Comparison of ENCODE assay signal across 23 cellular contexts in genomic region chr3:188539631-188540194, GRCh38.
DNase-seq lines count a peak whose midpoint lies in the region; ATAC-seq and TF ChIP-seq lines count a peak whose summit lies in the region.
"Had no signal": no experiment of that assay in that cellular context is flagged by ENCODE, and none has a peak within 500 bp of the region (broad histone marks: within the 10 kb centered on the region; RNA-seq: fewer than 3 reads in every experiment).

No MANE protein-coding gene starts in this region.

- H3K4me3 ChIP-seq in AG10803 (ENCODE audit: low read length) (no peak overlapping the region), fibroblast of the aortic adventitia (ENCODE audit: low read depth, low read length) (no peak overlapping the region)
- H3K4me3 ChIP-seq: BLaER1 treated with 17β-estradiol and CSF1 and Interleukin-3, amounts not matched to agents 10 nM and 100 nM; GM12878; GM23248; SJCRH30 had no signal

- H3K27ac Mint-ChIP-seq in activated naive CD4-positive, alpha-beta T cell treated with anti-CD3 and anti-CD28 coated beads for 36 hours, result no peak overlapping the region
- H3K27ac Mint-ChIP-seq: CD4-positive, alpha-beta memory T cell; H9 had no signal

- H3K9me3 Mint-ChIP-seq in activated naive CD4-positive, alpha-beta T cell treated with anti-CD3 and anti-CD28 coated beads for 36 hours, result no peaks in the 10 kb centered on the region
- H3K9me3 Mint-ChIP-seq: H9, HFFc6 had no signal

- intact Hi-C loops in left cardiac atrium (cut with DNase I), result no loop called here
- intact Hi-C loops in activated naive CD4-positive, alpha-beta T cell treated with anti-CD3 and anti-CD28 coated beads for 36 hours (cut with micrococcal nuclease), result no loop called here

- no peak for ATAC-seq in left cardiac atrium
- ATAC-seq: GM12878 had no signal

- peak; percentile 62 for DNase-seq in AG10803 (ENCODE audit: low read depth)
- DNase-seq in G401 (ENCODE audit: low spot score), result peak; percentile 70
- peak; percentile 67 for DNase-seq in NCI-H446 treated with DMSO at 0.1 percent for 48 hours (lab: John Stamatoyannopoulos, UW)
- peak; percentile 32 for DNase-seq in fibroblast of the aortic adventitia (ENCODE audit: low read depth)
- DNase-seq in left cardiac atrium, result no peak
- DNase-seq in stimulated activated CD4-positive, alpha-beta T cell treated with anti-CD3 and anti-CD28 coated beads, Interleukin-1b, Interleukin-23, amount 100 ng/mL, for 48 hours, result no peak
- no peak for DNase-seq in D341Med (ENCODE audit: low spot score)
- DNase-seq in activated naive CD4-positive, alpha-beta T cell treated with anti-CD3 and anti-CD28 coated beads for 36 hours, result no peak
- DNase-seq: Caco-2; CD4-positive, alpha-beta memory T cell; GF-D8; GM23248; H9; HFFc6; KG1; NCI-H1092 treated with DMSO at 0.1 percent for 48 hours; NCI-H1436 treated with DMSO at 0.1 percent for 48 hours; NCI-H2029 treated with DMSO at 0.1 percent for 48 hours; NCI-H526 treated with DMSO at 0.1 percent for 48 hours; OCI-M1; SJCRH30 had no signal

- CTCF ChIA-PET in activated naive CD4-positive, alpha-beta T cell treated with anti-CD3 and anti-CD28 coated beads for 36 hours (lab: Charles Lee), result no interaction called here

- TF ChIP-seq CTCF in AG10803 (conservative IDR thresholded peaks at IDR 0.05; ENCODE audit: low read length), result no peak
- no peak for TF ChIP-seq CTCF in fibroblast of the aortic adventitia (IDR thresholded peaks at IDR 0.05; ENCODE audit: insufficient read depth, low read length)

- in situ Hi-C loops in G401 (cut with HindIII; ENCODE audit: low sequenced_read_pairs), result no loop called here

- H3K4me3 Mint-ChIP-seq in activated naive CD4-positive, alpha-beta T cell treated with anti-CD3 and anti-CD28 coated beads for 36 hours, result no peak overlapping the region
- H3K4me3 Mint-ChIP-seq: CD4-positive, alpha-beta memory T cell; H9 had no signal

- H3K27me3 Mint-ChIP-seq in activated naive CD4-positive, alpha-beta T cell treated with anti-CD3 and anti-CD28 coated beads for 36 hours (ENCODE audit: low read depth), result no peaks in the 10 kb centered on the region
- H3K27me3 Mint-ChIP-seq: CD4-positive, alpha-beta memory T cell had no signal

- no peaks in the 10 kb centered on the region for H3K4me1 Mint-ChIP-seq in activated naive CD4-positive, alpha-beta T cell treated with anti-CD3 and anti-CD28 coated beads for 36 hours (ENCODE audit: low read depth)

- peaks cover 6% of the 10 kb centered on the region for H3K36me3 Mint-ChIP-seq in activated naive CD4-positive, alpha-beta T cell treated with anti-CD3 and anti-CD28 coated beads for 36 hours (ENCODE audit: low read depth)

Comparison
In these comparisons a context has a peak if more than half of its experiments do, and no peak if none do; other contexts are left out.
1. DNase-seq: peak in AG10803 (single experiment), G401 (single experiment), NCI-H446 treated with DMSO at 0.1 percent for 48 hours (single experiment) and fibroblast of the aortic adventitia (single experiment); none in left cardiac atrium (single experiment), stimulated activated CD4-positive, alpha-beta T cell treated with anti-CD3 and anti-CD28 coated beads, Interleukin-1b, Interleukin-23, amount 100 ng/mL, for 48 hours (single experiment), D341Med (single experiment) and activated naive CD4-positive, alpha-beta T cell treated with anti-CD3 and anti-CD28 coated beads for 36 hours (single experiment).